12 cellular contexts compared by ENCODE assay signal in the genomic region with DNA sequence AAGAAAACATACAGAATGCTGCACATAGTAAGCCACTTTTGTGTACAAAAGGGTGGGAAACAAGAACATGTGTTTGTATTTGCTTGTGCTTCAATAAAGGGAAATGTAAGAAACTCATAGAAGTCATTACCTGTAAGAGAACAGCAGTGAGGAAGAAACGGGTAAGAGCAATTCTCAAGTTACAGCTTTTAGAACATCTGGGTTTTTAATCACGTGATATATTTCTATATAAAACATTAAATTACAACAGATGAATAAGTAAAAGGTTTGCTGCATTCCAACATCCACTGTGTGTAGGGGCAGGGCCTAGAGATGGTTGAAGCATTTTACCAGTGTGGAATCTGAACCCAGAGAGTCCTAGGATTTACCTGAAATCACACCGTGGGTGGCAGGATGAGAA.
"Had no signal": no experiment of that assay in that cellular context is flagged by ENCODE, and none has a peak within 500 bp of the region (broad histone marks: within the 10 kb centered on the region; RNA-seq: fewer than 3 reads in every experiment).

No MANE protein-coding gene starts in this region.

- DNase-seq: activated naive CD4-positive, alpha-beta T cell treated with anti-CD3 and anti-CD28 coated beads, Interleukin-2, amount 10 ng/mL, durations not matched to agents 7 days and 5 days; activated T-cell treated with anti-CD3 and anti-CD28 coated beads, Interleukin-2, amount 50 U/mL, for 1 hour; colonic mucosa; foreskin keratinocyte; occipital lobe; stimulated activated CD4-positive, alpha-beta T cell treated with anti-CD3 and anti-CD28 coated beads, Interleukin-1b, Interleukin-23, amount 100 ng/mL, for 48 hours; T-helper 9 cell; testis had no signal

- ATAC-seq: activated CD4-positive, CD25-positive, alpha-beta regulatory T cell treated with anti-CD3 and anti-CD28 coated beads, Interleukin-2, amount 50 U/mL, for 24 hours had no signal

- H3K27ac ChIP-seq: colonic mucosa, foreskin keratinocyte, spleen, stomach, testis had no signal

- H3K4me1 ChIP-seq: colonic mucosa had no signal

- H3K36me3 ChIP-seq: colonic mucosa, sigmoid colon, spleen, stomach had no signal

- H3K9me3 ChIP-seq: colonic mucosa, sigmoid colon, spleen, stomach, testis had no signal

- H3K4me3 ChIP-seq: colonic mucosa, sigmoid colon, spleen, stomach, testis had no signal

- H3K27me3 ChIP-seq: colonic mucosa, foreskin keratinocyte, sigmoid colon, spleen, stomach, testis had no signal
